Comparison of ENCODE assay signal across 23 cellular contexts in the genomic region with DNA sequence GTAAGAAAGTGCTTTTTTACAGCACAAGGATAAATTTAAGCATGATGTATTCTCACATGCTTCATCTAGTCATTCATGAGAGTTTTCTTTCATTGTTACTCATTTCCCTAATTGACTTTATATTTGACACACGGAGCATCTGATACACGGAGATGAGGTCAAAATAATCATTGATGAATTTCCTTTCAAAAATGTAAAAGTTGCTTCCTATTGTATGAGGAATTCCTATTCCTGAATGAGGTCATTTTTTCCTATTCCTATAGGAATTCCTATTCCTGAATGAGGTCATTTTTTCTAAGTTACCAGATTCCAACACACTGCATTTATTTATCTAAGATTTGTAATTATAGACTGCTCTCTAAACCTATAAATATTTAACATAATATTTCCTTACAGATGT.
DNase-seq lines count a peak whose midpoint lies in the region; ATAC-seq, FAIRE-seq and TF ChIP-seq lines count a peak whose summit lies in the region.
"Had no signal": no experiment of that assay in that cellular context is flagged by ENCODE, and none has a peak within 500 bp of the region (broad histone marks: within the 10 kb centered on the region; RNA-seq: fewer than 3 reads in every experiment).

No MANE protein-coding gene starts in this region.

- H4K20me1 ChIP-seq in HCT116 (ENCODE audit: insufficient read depth) = no peaks in the 10 kb centered on the region
- H4K20me1 ChIP-seq in astrocyte (ENCODE audit: insufficient read depth, low read length) = no peaks in the 10 kb centered on the region

- no peak for TF ChIP-seq CTCF in HCT116 (IDR thresholded peaks at IDR 0.05 in 2 of 3, conservative IDR thresholded peaks at IDR 0.05 in 1 of 3; ENCODE audit: borderline replicate concordance in 1 of 3, insufficient read depth in 1 of 3, low read depth in 2 of 3, low read length in 2 of 3)
- TF ChIP-seq CTCF in astrocyte (IDR thresholded peaks at IDR 0.05; ENCODE audit: insufficient read depth, low read depth, low read length) = no peak
- TF ChIP-seq CTCF in foreskin fibroblast (IDR thresholded peaks at IDR 0.05; ENCODE audit: low read depth, low read length) = no peak
- TF ChIP-seq CTCF in coronary artery (IDR thresholded peaks at IDR 0.05) = no peak

- FAIRE-seq in astrocyte (lab: Jason Lieb, UNC) = no peak
- FAIRE-seq: HTR-8/SVneo had no signal

- no peak overlapping the region for H3K4me3 Mint-ChIP-seq in astrocyte (ENCODE audit: unreplicated experiment)
- no peak overlapping the region for H3K4me3 Mint-ChIP-seq in CD4-positive, alpha-beta memory T cell
- H3K4me3 Mint-ChIP-seq: activated naive CD8-positive, alpha-beta T cell treated with anti-CD3 and anti-CD28 coated beads for 36 hours; activated T-helper 1 cell treated with anti-CD3 and anti-CD28 coated beads, Interleukin-12 subunit alpha, Interleukin-12 subunit beta, Interleukin-2, Interleukin-4 antibody, amounts not matched to agents 30 ng/mL and 10 ng/mL and 1 ng/mL, durations not matched to agents 14 hours and 24 hours and 36 hours; H9; stimulated activated naive CD8-positive, alpha-beta T cell treated with anti-CD3 and anti-CD28 coated beads, Interleukin-15, amount 100 ng/mL, for 72 hours had no signal

- H3K9ac ChIP-seq in HCT116 (ENCODE audit: low read length) (no peak overlapping the region), astrocyte (ENCODE audit: low read length) (peak overlapping the region; percentile 21)

- H3K27me3 Mint-ChIP-seq in astrocyte (ENCODE audit: low read depth, unreplicated experiment) = no peaks in the 10 kb centered on the region
- peaks cover 1 to 6% of the 10 kb centered on the region in 2 donors for H3K27me3 Mint-ChIP-seq in CD4-positive, alpha-beta memory T cell
- H3K27me3 Mint-ChIP-seq: activated naive CD8-positive, alpha-beta T cell treated with anti-CD3 and anti-CD28 coated beads for 36 hours; stimulated activated naive CD8-positive, alpha-beta T cell treated with anti-CD3 and anti-CD28 coated beads, Interleukin-15, amount 100 ng/mL, for 72 hours had no signal

- no peak for ATAC-seq in HCT116
- ATAC-seq: activated CD4-positive, CD25-positive, alpha-beta regulatory T cell treated with anti-CD3 and anti-CD28 coated beads, Interleukin-2, amount 50 U/mL, for 24 hours; stimulated activated naive CD8-positive, alpha-beta T cell treated with anti-CD3 and anti-CD28 coated beads, Interleukin-15, amount 100 ng/mL, for 72 hours; upper lobe of right lung had no signal

- no peaks in the 10 kb centered on the region for H3K36me3 Mint-ChIP-seq in astrocyte (ENCODE audit: low read depth, unreplicated experiment)
- no peaks in the 10 kb centered on the region for H3K36me3 Mint-ChIP-seq in CD4-positive, alpha-beta memory T cell
- H3K36me3 Mint-ChIP-seq: activated naive CD8-positive, alpha-beta T cell treated with anti-CD3 and anti-CD28 coated beads for 36 hours had no signal

- TF ChIP-seq RAD21 in HCT116 (IDR thresholded peaks at IDR 0.05; ENCODE audit: low read depth) = no peak

- H3K27ac ChIP-seq in ACC112 (ENCODE audit: low read depth, low read length) (peak overlapping the region; percentile 45), HCT116 (ENCODE audit: low read depth, low read length) (no peak overlapping the region), astrocyte (ENCODE audit: low read depth, low read length) (peak overlapping the region; percentile 62), coronary artery (no peak overlapping the region)
- H3K27ac ChIP-seq in CD4-positive, alpha-beta memory T cell (ENCODE audit: low read depth, low read length) = no peak overlapping the region
- H3K27ac ChIP-seq: breast epithelium, sigmoid colon, upper lobe of right lung had no signal

- no peaks in the 10 kb centered on the region for H3K9me2 ChIP-seq in HCT116 (ENCODE audit: insufficient read depth)

- BruUV-seq in HCT116 (replicated peaks; lab: Mats Ljungman, UMichigan) = no TSS peak

- H3K4me1 Mint-ChIP-seq in astrocyte (ENCODE audit: low read depth, unreplicated experiment) = peaks cover 14% of the 10 kb centered on the region
- H3K4me1 Mint-ChIP-seq in CD4-positive, alpha-beta memory T cell = no peaks in the 10 kb centered on the region
- H3K4me1 Mint-ChIP-seq: activated naive CD8-positive, alpha-beta T cell treated with anti-CD3 and anti-CD28 coated beads for 36 hours; stimulated activated naive CD8-positive, alpha-beta T cell treated with anti-CD3 and anti-CD28 coated beads, Interleukin-15, amount 100 ng/mL, for 72 hours had no signal

- H3K9me3 Mint-ChIP-seq in astrocyte (ENCODE audit: unreplicated experiment) = no peaks in the 10 kb centered on the region
- no peaks in the 10 kb centered on the region for H3K9me3 Mint-ChIP-seq in CD4-positive, alpha-beta memory T cell
- H3K9me3 Mint-ChIP-seq: activated naive CD8-positive, alpha-beta T cell treated with anti-CD3 and anti-CD28 coated beads for 36 hours; activated T-helper 1 cell treated with anti-CD3 and anti-CD28 coated beads, Interleukin-12 subunit alpha, Interleukin-12 subunit beta, Interleukin-2, Interleukin-4 antibody, amounts not matched to agents 30 ng/mL and 10 ng/mL and 1 ng/mL, durations not matched to agents 14 hours and 24 hours and 36 hours; H9; stimulated activated naive CD8-positive, alpha-beta T cell treated with anti-CD3 and anti-CD28 coated beads, Interleukin-15, amount 100 ng/mL, for 72 hours had no signal

- CTCF ChIA-PET in HCT116 (lab: Charles Lee) = no interaction called here
- CTCF ChIA-PET in CD4-positive, alpha-beta memory T cell (lab: Charles Lee; ENCODE audit: partially characterized antibody) = no interaction called here

- H3K4me3 ChIP-seq in ACC112 (ENCODE audit: low read depth, low read length) (no peak overlapping the region), HCT116 (replicated peaks in 1 of 2; ENCODE audit: low read depth in 1 of 2, low read length in 2 of 2) (no peak overlapping the region), astrocyte (ENCODE audit: insufficient read depth, low read depth, low read length) (no peak overlapping the region), foreskin fibroblast (ENCODE audit: low read depth in 1 of 2, low read length in 2 of 2) (no peak overlapping the region), coronary artery (no peak overlapping the region)
- no peak overlapping the region for H3K4me3 ChIP-seq in CD4-positive, alpha-beta memory T cell (ENCODE audit: low read length in 2 of 2)
- H3K4me3 ChIP-seq: breast epithelium, sigmoid colon, upper lobe of right lung had no signal

- H3K79me2 ChIP-seq in ACC112 (ENCODE audit: control insufficient read depth, insufficient read depth, low read length, unreplicated experiment) (no peaks in the 10 kb centered on the region), HCT116 (ENCODE audit: insufficient read depth, low read length) (no peaks in the 10 kb centered on the region), astrocyte (ENCODE audit: insufficient read depth, low read length) (no peaks in the 10 kb centered on the region)

- peaks cover 14% of the 10 kb centered on the region for H3K4me1 ChIP-seq in ACC112 (ENCODE audit: control insufficient read depth, insufficient read depth, low read length, unreplicated experiment)
- peaks cover 8 to 11% of the 10 kb centered on the region in 2 experiments; a peak in 2 of 4 replicates for H3K4me1 ChIP-seq in HCT116 (ENCODE audit: control insufficient read depth in 1 of 2, insufficient read depth in 2 of 2, low read length in 2 of 2)
- peaks cover 5% of the 10 kb centered on the region for H3K4me1 ChIP-seq in astrocyte (ENCODE audit: insufficient read depth, low read length)
- H3K4me1 ChIP-seq in CD4-positive, alpha-beta memory T cell (ENCODE audit: insufficient read depth, low read length) = no peaks in the 10 kb centered on the region
- H3K4me1 ChIP-seq: breast epithelium, sigmoid colon, upper lobe of right lung had no signal

- H3K27ac Mint-ChIP-seq in astrocyte (ENCODE audit: unreplicated experiment) = peak overlapping the region; percentile 56
- H3K27ac Mint-ChIP-seq in CD4-positive, alpha-beta memory T cell = no peak overlapping the region
- H3K27ac Mint-ChIP-seq: activated naive CD8-positive, alpha-beta T cell treated with anti-CD3 and anti-CD28 coated beads for 36 hours; activated T-helper 1 cell treated with anti-CD3 and anti-CD28 coated beads, Interleukin-12 subunit alpha, Interleukin-12 subunit beta, Interleukin-2, Interleukin-4 antibody, amounts not matched to agents 30 ng/mL and 10 ng/mL and 1 ng/mL, durations not matched to agents 14 hours and 24 hours and 36 hours; H9; stimulated activated naive CD8-positive, alpha-beta T cell treated with anti-CD3 and anti-CD28 coated beads, Interleukin-15, amount 100 ng/mL, for 72 hours had no signal

- RAD21 ChIA-PET in HCT116 (lab: Charles Lee; ENCODE audit: low non-redundant PET in 1 of 2, low total read pairs in 2 of 2, uncharacterized antibody in 2 of 2, unreplicated experiment in 2 of 2) = no interaction called here

- H2AFZ ChIP-seq in ACC112 (ENCODE audit: low read length, unreplicated experiment) = no peak overlapping the region
- no peak overlapping the region for H2AFZ ChIP-seq in HCT116 (ENCODE audit: low read depth, low read length, poor library complexity, severe bottlenecking)
- H2AFZ ChIP-seq in astrocyte (ENCODE audit: low read depth, low read length) = no peak overlapping the region

- intact Hi-C loops in HCT116 (cut with micrococcal nuclease) = no loop called here
- intact Hi-C loops in CD4-positive, alpha-beta memory T cell (cut with micrococcal nuclease) = no loop called here

- no peaks in the 10 kb centered on the region for H3K27me3 ChIP-seq in ACC112 (ENCODE audit: insufficient read depth, low read length)
- H3K27me3 ChIP-seq in HCT116 (ENCODE audit: insufficient read depth, low read length) = no peaks in the 10 kb centered on the region
- no peaks in the 10 kb centered on the region for H3K27me3 ChIP-seq in astrocyte (ENCODE audit: insufficient read depth, low read length)
- no peaks in the 10 kb centered on the region for H3K27me3 ChIP-seq in CD4-positive, alpha-beta memory T cell (ENCODE audit: insufficient read depth, low read length)
- H3K27me3 ChIP-seq: breast epithelium, sigmoid colon, upper lobe of right lung had no signal

- no peak for TF ChIP-seq POLR2A in HCT116 (IDR thresholded peaks at IDR 0.05; ENCODE audit: borderline replicate concordance, extremely low read depth, insufficient read depth, insufficient read length)

- POLR2A ChIA-PET in HCT116 (lab: Charles Lee) = no interaction called here
- POLR2A ChIA-PET in CD4-positive, alpha-beta memory T cell (lab: Charles Lee; ENCODE audit: partially characterized antibody) = no interaction called here

- H3K9me3 ChIP-seq in HCT116 (ENCODE audit: control insufficient read depth in 1 of 2, insufficient read depth in 1 of 2, low read depth in 1 of 2, low read length in 2 of 2) = no peaks in the 10 kb centered on the region
- H3K9me3 ChIP-seq in astrocyte (ENCODE audit: insufficient read depth, low read depth, low read length) = no peaks in the 10 kb centered on the region
- H3K9me3 ChIP-seq in CD4-positive, alpha-beta memory T cell (ENCODE audit: control insufficient read depth in 1 of 2, low read length in 2 of 2) = no peaks in the 10 kb centered on the region
- H3K9me3 ChIP-seq: breast epithelium, sigmoid colon, upper lobe of right lung had no signal

- no peak overlapping the region for H3K4me2 ChIP-seq in HCT116 (ENCODE audit: low read length)
- no peak overlapping the region for H3K4me2 ChIP-seq in astrocyte (ENCODE audit: low read length)

- no peaks in the 10 kb centered on the region for H3K36me3 ChIP-seq in ACC112 (ENCODE audit: insufficient read depth, low read length)
- H3K36me3 ChIP-seq in HCT116 (ENCODE audit: control insufficient read depth in 1 of 2, insufficient read depth in 2 of 2, low read length in 2 of 2) = no peaks in the 10 kb centered on the region
- H3K36me3 ChIP-seq in astrocyte (ENCODE audit: insufficient read depth, low read length) = no peaks in the 10 kb centered on the region
- H3K36me3 ChIP-seq in CD4-positive, alpha-beta memory T cell (ENCODE audit: insufficient read depth, low read length) = no peaks in the 10 kb centered on the region
- H3K36me3 ChIP-seq: breast epithelium, sigmoid colon, upper lobe of right lung had no signal

- no peak for DNase-seq in HCT116 (ENCODE audit: low read depth, low spot score)
- peak; percentile 67 for DNase-seq in astrocyte (ENCODE audit: low read depth)
- DNase-seq in foreskin fibroblast = peak; percentile 41 to 61
- no peak for DNase-seq in Ammon's horn (ENCODE audit: low spot score)
- DNase-seq in CD4-positive, alpha-beta memory T cell = no peak
- no peak for DNase-seq in coronary artery (ENCODE audit: low spot score)
- DNase-seq in NCI-H2029 (lab: John Stamatoyannopoulos, UW) = no peak
- DNase-seq: ACHN; activated naive CD8-positive, alpha-beta T cell treated with anti-CD3 and anti-CD28 coated beads for 36 hours; DND-41; effector CD4-positive, alpha-beta T cell; H9; left cardiac atrium; NCI-H1105; OCI-M1; sigmoid colon; stimulated activated naive CD8-positive, alpha-beta T cell treated with anti-CD3 and anti-CD28 coated beads, Interleukin-15, amount 100 ng/mL, for 72 hours; upper lobe of right lung had no signal

Comparison
In these comparisons a context has a peak if more than half of its experiments do, and no peak if none do; other contexts are left out.
1. H3K27ac ChIP-seq: peak in ACC112 (single experiment) and astrocyte (single experiment); none in HCT116 (single experiment), CD4-positive, alpha-beta memory T cell (single experiment) and coronary artery (0 of 2).
2. DNase-seq: peak in astrocyte (single experiment) and foreskin fibroblast (2 of 2); none in HCT116 (single experiment), Ammon's horn (single experiment), CD4-positive, alpha-beta memory T cell (0 of 5), coronary artery (single experiment) and NCI-H2029 (single experiment).